ENCODE assay signal across 1 cellular context in the genomic region with DNA sequence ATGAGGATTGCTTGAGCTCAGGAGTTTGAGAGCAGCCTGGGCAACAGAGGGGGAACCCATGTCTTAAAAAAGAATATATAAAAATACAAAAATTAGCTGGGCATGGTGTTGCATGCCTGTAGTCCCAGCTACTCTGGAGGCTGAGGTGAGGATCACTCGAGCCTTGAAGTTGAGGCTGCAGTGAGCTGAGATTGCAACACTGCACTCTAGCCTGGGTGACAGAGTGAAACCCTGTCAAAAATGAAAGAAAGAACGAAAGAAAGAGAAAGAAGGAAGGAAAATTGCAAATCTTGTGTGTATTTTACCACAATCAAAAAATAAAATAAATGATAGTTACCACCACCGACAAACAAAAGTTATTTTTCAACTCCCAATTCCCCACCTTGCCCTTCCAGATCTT.
TF ChIP-seq lines count a peak whose summit lies in the region.

No MANE protein-coding gene starts in this region.

TF ChIP-seq in HepG2, 621 proteins besides CTCF, POLR2A, EP300 and RAD21:
- TF ChIP-seq RFX1 (IDR thresholded peaks at IDR 0.05) (no peak), CEBPB (IDR thresholded peaks at IDR 0.05; ENCODE audit: borderline replicate concordance, low read depth, low read length) (peak; percentile 45; the same call in 1 of the 2 replicates), PAF1 (CRISPR knock-in tag; IDR thresholded peaks at IDR 0.05) (no peak), KLF9 (CRISPR knock-in tag; IDR thresholded peaks at IDR 0.05; ENCODE audit: low read depth) (no peak)
